Comparison of ENCODE assay signal across 30 cellular contexts in the genomic region with DNA sequence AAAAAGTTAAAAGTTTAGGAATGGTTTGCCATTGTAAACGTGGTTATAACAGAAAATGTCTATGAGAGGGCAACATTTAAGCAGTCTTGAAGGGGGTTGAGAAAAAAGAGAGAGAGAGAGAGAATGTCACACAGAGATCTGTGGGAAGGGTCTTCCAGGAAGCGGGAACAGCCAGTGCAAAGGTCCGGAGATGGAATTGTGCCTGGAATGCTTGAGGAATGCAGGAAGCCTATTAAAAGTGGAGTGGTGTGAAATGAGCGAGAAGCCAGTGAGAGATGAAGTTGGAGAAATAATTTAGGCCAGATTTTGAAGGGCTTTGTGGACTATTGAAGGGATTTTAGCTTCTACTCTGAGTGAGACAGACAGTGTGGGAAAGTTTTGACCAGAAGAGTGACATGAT.
"Had no signal": no experiment of that assay in that cellular context is flagged by ENCODE, and none has a peak within 500 bp of the region (broad histone marks: within the 10 kb centered on the region; RNA-seq: fewer than 3 reads in every experiment).

No MANE protein-coding gene starts in this region.

- H3K27ac ChIP-seq: body of pancreas, brain microvascular endothelial cell, breast epithelium, VCaP had no signal

- DNase-seq: activated B cell treated with CpG ODN at 0.5 μM for 24 hours; activated CD4-positive, alpha-beta memory T cell treated with anti-CD3 and anti-CD28 coated beads for 36 hours; activated CD4-positive, alpha-beta T cell treated with anti-CD3 and anti-CD28 coated beads for 4 hours; activated CD4-positive, alpha-beta T cell treated with anti-CD3 and anti-CD28 coated beads, Interleukin-2, amount 10 ng/mL, durations not matched to agents 24 days and 14 days; activated CD4-positive, alpha-beta T cell treated with anti-CD3 and anti-CD28 coated beads, Interleukin-2, amount 50 U/mL, for 1 hour; activated CD4-positive, alpha-beta T cell treated with anti-CD3 and anti-CD28 coated beads, Interleukin-2, amount 50 U/mL, for 4 hours; activated CD4-positive, CD25-positive, alpha-beta regulatory T cell treated with anti-CD3 and anti-CD28 coated beads, Interleukin-2, amount 50 U/mL, for 72 hours; activated CD8-positive, alpha-beta memory T cell treated with anti-CD3 and anti-CD28 coated beads, Interleukin-2, amount 50 U/mL, for 4 hours; activated CD8-positive, alpha-beta T cell treated with anti-CD3 and anti-CD28 coated beads for 36 hours; activated effector memory CD4-positive, alpha-beta T cell treated with anti-CD3 and anti-CD28 coated beads, Interleukin-2, amount 50 U/mL, for 16 hours; activated gamma-delta T cell treated with Interleukin-2 at 50 U/mL for 16 hours; activated naive CD4-positive, alpha-beta T cell; activated naive CD4-positive, alpha-beta T cell treated with anti-CD3 and anti-CD28 coated beads for 36 hours; activated naive CD4-positive, alpha-beta T cell treated with anti-CD3 and anti-CD28 coated beads, Interleukin-2, amount 50 U/mL, for 16 hours; activated naive CD8-positive, alpha-beta T cell treated with anti-CD3 and anti-CD28 coated beads for 36 hours; activated T-cell treated with anti-CD3 and anti-CD28 coated beads for 4 hours; activated T-cell treated with anti-CD3 and anti-CD28 coated beads, Interleukin-2, amount 50 U/mL, for 1 hour; activated T-cell treated with anti-CD3 and anti-CD28 coated beads, Interleukin-2, amount 50 U/mL, for 4 hours; activated T-cell treated with anti-CD3 and anti-CD28 coated beads, Interleukin-2, amount 50 U/mL, for 72 hours; adrenal gland; amniotic stem cell; aorta; body of pancreas; brain microvascular endothelial cell; central memory CD4-positive, alpha-beta T cell; T-helper 1 cell; T-helper 2 cell; T-helper 9 cell had no signal
